20 cellular contexts compared by ENCODE assay signal in genomic region chr20:25045343-25045712, GRCh38. TPM values are rescaled to one million over a fixed set of nuclear protein-coding genes. Genes with fewer than 3 reads are reported as not detected.
DNase-seq lines count a peak whose midpoint lies in the region; ATAC-seq and TF ChIP-seq lines count a peak whose summit lies in the region.
"Had no signal": no experiment of that assay in that cellular context is flagged by ENCODE, and none has a peak within 500 bp of the region (broad histone marks: within the 10 kb centered on the region; RNA-seq: fewer than 3 reads in every experiment).

No MANE protein-coding gene starts in this region.

- DNase-seq in DND-41 = no peak
- no peak for DNase-seq in activated CD8-positive, alpha-beta T cell treated with anti-CD3 and anti-CD28 coated beads, Interleukin-2, amount 10 ng/mL, durations not matched to agents 7 days and 5 days
- DNase-seq in right lobe of liver = peak; percentile 90 to 97 (median 94)
- peak; percentile 22 for DNase-seq in stomach
- DNase-seq in stimulated activated naive CD4-positive, alpha-beta T cell (lab: John Stamatoyannopoulos, UW) = no peak
- no peak for DNase-seq in effector CD4-positive, alpha-beta T cell
- DNase-seq: activated CD4-positive, alpha-beta T cell treated with anti-CD3 and anti-CD28 coated beads, Interleukin-2, amount 10 ng/mL, durations not matched to agents 24 days and 14 days; activated T-cell treated with anti-CD3 and anti-CD28 coated beads, Interleukin-2, amount 50 U/mL, for 72 hours; NCI-H2029; stimulated activated CD4-positive, alpha-beta T cell treated with anti-CD3 and anti-CD28 coated beads, Interleukin-2, amount 100 ng/mL, for 48 hours had no signal

- intact Hi-C loops in right lobe of liver (cut with DNase I) (loop anchor here (5.0 kb wide), 2 partner anchors 38 to 53 kb away; partner anchors contain the start of gene APMAP (in 1 of the 2)), stomach (cut with DNase I; ENCODE audit: low total_unique reads) (loop anchor here (5.0 kb wide), 1 partner anchor 38 kb away; no protein-coding TSS in a partner anchor)

- peaks cover 47% of the 10 kb centered on the region for H3K4me1 Mint-ChIP-seq in activated CD8-positive, alpha-beta T cell treated with anti-CD3 and anti-CD28 coated beads, Interleukin-2, amount 10 ng/mL, durations not matched to agents 7 days and 5 days (ENCODE audit: low read depth)
- H3K4me1 Mint-ChIP-seq: GM23338 had no signal

- 35% methylated on average over 4 of the region's 9 CpGs for WGBS in right lobe of liver (ENCODE audit: insufficient coverage, low coverage, low lambda C conversion rate, missing lambda C conversion rate)
- WGBS in stomach, 5 donors = 48 to 68% (median 54%) methylated on average over 8 to 9 of the region's 9 CpGs

- peak overlapping the region; percentile 46 for H3K27ac Mint-ChIP-seq in activated CD8-positive, alpha-beta T cell treated with anti-CD3 and anti-CD28 coated beads, Interleukin-2, amount 10 ng/mL, durations not matched to agents 7 days and 5 days
- H3K27ac Mint-ChIP-seq: activated CD4-positive, alpha-beta T cell treated with anti-CD3 and anti-CD28 coated beads, Interleukin-2, amount 10 ng/mL, durations not matched to agents 24 days and 14 days; activated T-cell treated with anti-CD3 and anti-CD28 coated beads, Interleukin-2, amount 50 U/mL, for 72 hours; GM23338; neural progenitor cell had no signal

- H3K27me3 Mint-ChIP-seq in activated CD8-positive, alpha-beta T cell treated with anti-CD3 and anti-CD28 coated beads, Interleukin-2, amount 10 ng/mL, durations not matched to agents 7 days and 5 days (ENCODE audit: low read depth) = no peaks in the 10 kb centered on the region
- H3K27me3 Mint-ChIP-seq: activated CD4-positive, alpha-beta T cell treated with anti-CD3 and anti-CD28 coated beads, Interleukin-2, amount 10 ng/mL, durations not matched to agents 24 days and 14 days had no signal

- H3K9me3 ChIP-seq in DND-41 (ENCODE audit: insufficient read depth, low read length, severe bottlenecking) = no peaks in the 10 kb centered on the region
- H3K9me3 ChIP-seq in right lobe of liver = no peaks in the 10 kb centered on the region
- no peaks in the 10 kb centered on the region for H3K9me3 ChIP-seq in stomach
- H3K9me3 ChIP-seq: transverse colon had no signal

- H3K4me1 ChIP-seq in DND-41 (ENCODE audit: insufficient read depth, low read length) (peaks cover 23% of the 10 kb centered on the region), right lobe of liver (peaks cover 0 to 81% (median 29%) of the 10 kb centered on the region in 4 donors), stomach (peaks cover 83 to 100% (median 96%) of the 10 kb centered on the region in 4 donors)
- H3K4me1 ChIP-seq: neural progenitor cell had no signal

- ATAC-seq in DND-41 (ENCODE audit: insufficient read depth, low read depth) (no peak), right lobe of liver (peak; percentile 77 to 81 (median 80)), GM18867 (IDR thresholded peaks at IDR 0.05; ENCODE audit: unreplicated experiment) (no peak)
- ATAC-seq in activated CD8-positive, alpha-beta T cell treated with anti-CD3 and anti-CD28 coated beads, Interleukin-2, amount 10 ng/mL, durations not matched to agents 7 days and 5 days = no peak
- ATAC-seq: activated T-cell treated with anti-CD3 and anti-CD28 coated beads, Interleukin-2, amount 50 U/mL, for 72 hours; GM23338 had no signal

- CTCF ChIA-PET in activated CD8-positive, alpha-beta T cell treated with anti-CD3 and anti-CD28 coated beads, Interleukin-2, amount 10 ng/mL, durations not matched to agents 7 days and 5 days (lab: Charles Lee) = interaction anchor here (1.0 to 1.1 kb wide), 2 partner anchors 12 to 50 kb away, joined by 3 read pairs; partner anchors contain the start of gene ACSS1

- TF ChIP-seq EP300 in stomach (IDR thresholded peaks at IDR 0.05) = no peak

- TF ChIP-seq POLR2A in right lobe of liver (IDR thresholded peaks at IDR 0.05) (no peak), stomach (IDR thresholded peaks at IDR 0.05) (no peak)

- POLR2A ChIA-PET in activated CD8-positive, alpha-beta T cell treated with anti-CD3 and anti-CD28 coated beads, Interleukin-2, amount 10 ng/mL, durations not matched to agents 7 days and 5 days (lab: Charles Lee) = interaction anchor here (0.5 to 4.1 kb wide), 2 partner anchors 12 to 16 kb away, joined by 3 to 19 read pairs; partner anchors contain the start of gene ACSS1

- H3K4me2 ChIP-seq in DND-41 (ENCODE audit: insufficient read depth, low read length) = no peak overlapping the region
- H3K4me2 ChIP-seq: GM23338, neural progenitor cell had no signal

- TF ChIP-seq CTCF in DND-41 (IDR thresholded peaks at IDR 0.05; ENCODE audit: borderline replicate concordance, extremely low read depth, low read length, poor library complexity, severe bottlenecking) = no peak
- no peak for TF ChIP-seq CTCF in right lobe of liver (IDR thresholded peaks at IDR 0.05)
- no peak for TF ChIP-seq CTCF in stomach (IDR thresholded peaks at IDR 0.05)

- H3K27ac ChIP-seq in DND-41 (ENCODE audit: low read length) (peak overlapping the region; percentile 27; the same call in 1 of the 2 replicates), right lobe of liver (peak overlapping the region in 1 of 3 donors; percentile 50), stomach (peak overlapping the region in 2 of 5 donors; percentile 81 to 86)
- H3K27ac ChIP-seq: C4-2B, epithelial cell of prostate, neural progenitor cell, transverse colon had no signal

- no peak overlapping the region for H3K9ac ChIP-seq in DND-41 (ENCODE audit: low read depth, low read length)
- H3K9ac ChIP-seq: neural progenitor cell had no signal

- no peak overlapping the region for H3K4me3 Mint-ChIP-seq in activated CD8-positive, alpha-beta T cell treated with anti-CD3 and anti-CD28 coated beads, Interleukin-2, amount 10 ng/mL, durations not matched to agents 7 days and 5 days
- H3K4me3 Mint-ChIP-seq: activated CD4-positive, alpha-beta T cell treated with anti-CD3 and anti-CD28 coated beads, Interleukin-2, amount 10 ng/mL, durations not matched to agents 24 days and 14 days; activated T-cell treated with anti-CD3 and anti-CD28 coated beads, Interleukin-2, amount 50 U/mL, for 72 hours; GM23338; neural progenitor cell had no signal

- peaks cover 37% of the 10 kb centered on the region for H4K20me1 ChIP-seq in DND-41 (ENCODE audit: insufficient read depth, low read length)

- H3K36me3 ChIP-seq in DND-41 (ENCODE audit: insufficient read depth, low read length) (peaks cover 49% of the 10 kb centered on the region), right lobe of liver (no peaks in the 10 kb centered on the region), stomach (peaks cover 16 to 35% (median 29%) of the 10 kb centered on the region in 4 donors)
- H3K36me3 ChIP-seq: neural progenitor cell had no signal

- peaks cover 48% of the 10 kb centered on the region for H3K79me2 ChIP-seq in DND-41 (ENCODE audit: insufficient read depth, low read length)

- peaks cover 8% of the 10 kb centered on the region for H3K36me3 Mint-ChIP-seq in activated CD8-positive, alpha-beta T cell treated with anti-CD3 and anti-CD28 coated beads, Interleukin-2, amount 10 ng/mL, durations not matched to agents 7 days and 5 days (ENCODE audit: low read depth)
- H3K36me3 Mint-ChIP-seq: neural progenitor cell had no signal

- no peak overlapping the region for H3K4me3 ChIP-seq in DND-41 (ENCODE audit: low read depth in 1 of 2, low read length in 2 of 2)
- H3K4me3 ChIP-seq in right lobe of liver = no peak overlapping the region
- H3K4me3 ChIP-seq in stomach = no peak overlapping the region
- H3K4me3 ChIP-seq: GM23338, neural progenitor cell, transverse colon had no signal

- no peak overlapping the region for H2AFZ ChIP-seq in DND-41 (ENCODE audit: low read depth, low read length)
- H2AFZ ChIP-seq: GM23338, neural progenitor cell had no signal

- H3K9me3 Mint-ChIP-seq in activated CD8-positive, alpha-beta T cell treated with anti-CD3 and anti-CD28 coated beads, Interleukin-2, amount 10 ng/mL, durations not matched to agents 7 days and 5 days (ENCODE audit: insufficient read depth) = no peaks in the 10 kb centered on the region
- H3K9me3 Mint-ChIP-seq: activated CD4-positive, alpha-beta T cell treated with anti-CD3 and anti-CD28 coated beads, Interleukin-2, amount 10 ng/mL, durations not matched to agents 24 days and 14 days; activated T-cell treated with anti-CD3 and anti-CD28 coated beads, Interleukin-2, amount 50 U/mL, for 72 hours; GM23338; neural progenitor cell had no signal

- H3K27me3 ChIP-seq in DND-41 (ENCODE audit: insufficient read depth, low read length, poor library complexity) (no peaks in the 10 kb centered on the region), right lobe of liver (no peaks in the 10 kb centered on the region), stomach (no peaks in the 10 kb centered on the region)
- H3K27me3 ChIP-seq: neural progenitor cell, transverse colon had no signal

RNA-seq across cellular contexts. Expression of gene ACSS1, which starts 12.6 kb away (rescaled TPM):
- 10 to 100 TPM; 40.9 to 42.5 TPM for total RNA-seq in activated CD8-positive, alpha-beta T cell treated with anti-CD3 and anti-CD28 coated beads, Interleukin-2, amount 10 ng/mL, durations not matched to agents 7 days and 5 days
- 1 to 10 TPM; 3.5 to 9.1 (median 6.3) TPM for total RNA-seq in right lobe of liver
- total RNA-seq in stomach = 100 to 1,000 TPM in 1 of 5 donors, 10 to 100 TPM in 3, 1 to 10 TPM in 1; 7.0 to 135 (median 35.6) TPM
- 10 to 100 TPM; 35.3 to 37.7 (median 35.9) TPM for polyA plus RNA-seq in stomach

RNA-seq across cellular contexts. Expression of gene VSX1, which starts 36.6 kb away (rescaled TPM):
- not detected for total RNA-seq in activated CD8-positive, alpha-beta T cell treated with anti-CD3 and anti-CD28 coated beads, Interleukin-2, amount 10 ng/mL, durations not matched to agents 7 days and 5 days
- total RNA-seq in right lobe of liver (under 1 TPM in 2 of 6 experiments, not detected in 4; 0.25 to 0.73 TPM), stomach (not detected)
- under 1 TPM in 1 of 3 donors, not detected in 2; 0.05 TPM for polyA plus RNA-seq in stomach
- total RNA-seq: activated CD4-positive, alpha-beta T cell treated with anti-CD3 and anti-CD28 coated beads, Interleukin-2, amount 10 ng/mL, durations not matched to agents 24 days and 14 days; Daoy; frontal cortex; NCI-H460; SK-MEL-5 had no signal
- polyA plus RNA-seq: GM23338 had no signal

RNA-seq across cellular contexts. Expression of gene APMAP, which starts 52.8 kb away (rescaled TPM):
- total RNA-seq in activated CD8-positive, alpha-beta T cell treated with anti-CD3 and anti-CD28 coated beads, Interleukin-2, amount 10 ng/mL, durations not matched to agents 7 days and 5 days = 10 to 100 TPM; 43.2 to 44.0 TPM
- total RNA-seq in right lobe of liver (100 to 1,000 TPM; 130 to 210 (median 140) TPM), stomach (10 to 100 TPM; 12.3 to 55.6 (median 39.3) TPM)
- polyA plus RNA-seq in stomach = 10 to 100 TPM; 14.4 to 29.5 (median 24.8) TPM

Comparison
In these comparisons a context has a peak if more than half of its experiments do, and no peak if none do; other contexts are left out.
1. ATAC-seq: peak in right lobe of liver (4 of 4); none in DND-41 (single experiment), activated CD8-positive, alpha-beta T cell treated with anti-CD3 and anti-CD28 coated beads, Interleukin-2, amount 10 ng/mL, durations not matched to agents 7 days and 5 days (single experiment) and GM18867 (single experiment).
2. DNase-seq: peak in right lobe of liver (3 of 3) and stomach (single experiment); none in DND-41 (single experiment), activated CD8-positive, alpha-beta T cell treated with anti-CD3 and anti-CD28 coated beads, Interleukin-2, amount 10 ng/mL, durations not matched to agents 7 days and 5 days (single experiment), stimulated activated naive CD4-positive, alpha-beta T cell (0 of 6) and effector CD4-positive, alpha-beta T cell (single experiment).